ENCODE assay signal across 16 cellular contexts in the genomic region with DNA sequence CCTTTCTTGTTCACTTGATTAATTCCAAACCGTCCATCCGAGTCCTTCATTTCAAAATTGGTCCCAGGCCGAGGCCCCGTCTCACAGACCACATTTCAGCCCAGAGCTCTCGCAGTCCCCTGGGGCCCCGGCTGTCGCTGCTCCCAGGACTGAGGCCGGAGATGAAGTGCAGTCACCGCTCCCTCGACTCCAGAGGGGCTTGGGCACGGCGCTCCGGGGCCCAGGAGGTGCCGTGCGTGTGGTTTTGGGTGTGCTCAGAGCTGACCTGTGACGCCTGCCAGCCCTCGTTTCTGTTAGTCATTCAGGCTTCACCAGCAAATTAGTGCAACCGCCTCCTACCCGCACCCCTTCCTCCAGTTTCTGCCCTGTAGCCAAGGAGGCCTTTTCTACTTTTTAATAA.
"Had no signal": no experiment of that assay in that cellular context is flagged by ENCODE, and none has a peak within 500 bp of the region (broad histone marks: within the 10 kb centered on the region; RNA-seq: fewer than 3 reads in every experiment).

No MANE protein-coding gene starts in this region.

- H3K4me3 ChIP-seq: dorsolateral prefrontal cortex, upper lobe of right lung had no signal

- H3K36me3 Mint-ChIP-seq: activated naive CD4-positive, alpha-beta T cell treated with anti-CD3 and anti-CD28 coated beads, Interleukin-2, amount 50 U/mL, for 24 hours; brain; WTC11 had no signal

- H3K27ac Mint-ChIP-seq: activated naive CD4-positive, alpha-beta T cell treated with anti-CD3 and anti-CD28 coated beads, Interleukin-2, amount 50 U/mL, for 24 hours; brain; effector memory CD8-positive, alpha-beta T cell; WTC11 had no signal

- H3K27me3 ChIP-seq: upper lobe of right lung had no signal

- H3K4me3 Mint-ChIP-seq: activated naive CD4-positive, alpha-beta T cell treated with anti-CD3 and anti-CD28 coated beads, Interleukin-2, amount 50 U/mL, for 24 hours; brain; effector memory CD8-positive, alpha-beta T cell; WTC11 had no signal

- H3K27ac ChIP-seq: dorsolateral prefrontal cortex, upper lobe of right lung had no signal

- ATAC-seq: effector memory CD8-positive, alpha-beta T cell; esophagus mucosa; stimulated activated naive CD8-positive, alpha-beta T cell treated with anti-CD3 and anti-CD28 coated beads, Interleukin-15, Interleukin-2, amounts not matched to agents 100 U/mL and 50 U/mL, for 24 hours; upper lobe of right lung had no signal

- H3K36me3 ChIP-seq: upper lobe of right lung had no signal

- DNase-seq: activated gamma-delta T cell treated with Interleukin-2 at 50 U/mL for 16 hours; activated T-cell treated with anti-CD3 and anti-CD28 coated beads, Interleukin-2, amount 50 U/mL, for 1 hour; anterior cingulate cortex; central memory CD4-positive, alpha-beta T cell; dorsolateral prefrontal cortex; effector memory CD8-positive, alpha-beta T cell; hippocampal formation; mesenchymal stem cell; stimulated activated CD4-positive, alpha-beta T cell treated with anti-CD3 and anti-CD28 coated beads, Interleukin-4, amount 100 ng/mL, for 4 hours; stimulated activated naive CD8-positive, alpha-beta T cell treated with anti-CD3 and anti-CD28 coated beads, Interleukin-15, Interleukin-2, amounts not matched to agents 100 U/mL and 50 U/mL, for 24 hours; T-helper 9 cell; upper lobe of right lung had no signal
